11 cellular contexts compared by ENCODE assay signal in the genomic region with DNA sequence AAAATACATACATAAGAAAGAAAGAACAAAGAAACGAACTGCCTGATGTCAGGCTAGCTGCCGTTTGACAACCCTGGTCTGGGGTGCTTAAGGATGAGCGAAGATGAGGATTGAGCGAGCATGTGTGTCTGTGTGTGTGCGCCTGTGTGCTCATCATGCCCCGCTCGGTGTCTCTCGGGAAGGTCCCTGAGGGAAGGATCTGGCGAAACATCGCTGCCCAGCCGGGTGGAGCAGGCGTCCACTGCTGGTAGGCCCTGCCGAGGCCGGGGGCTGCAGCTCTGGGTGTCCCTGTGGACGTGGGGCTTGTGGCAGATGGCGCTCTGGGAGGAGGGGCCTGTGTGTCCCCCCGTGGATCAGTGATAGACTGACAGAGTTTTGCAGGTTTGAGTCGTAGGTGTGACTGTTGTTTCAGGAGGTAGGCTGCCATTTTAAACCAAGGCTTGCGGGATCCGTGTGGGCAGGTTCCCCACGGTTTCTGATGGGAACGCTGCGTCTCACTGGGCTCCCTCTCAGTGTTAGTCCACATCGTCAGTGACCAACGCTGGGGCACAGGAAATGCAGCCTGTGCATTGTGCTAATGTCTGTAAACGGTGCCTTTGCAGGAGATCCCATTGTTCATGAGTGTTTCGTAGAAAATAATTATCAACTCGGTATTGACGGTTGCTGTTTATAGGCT. TPM values are rescaled to one million over a fixed set of nuclear protein-coding genes. Genes with fewer than 3 reads are reported as not detected.
DNase-seq lines count a peak whose midpoint lies in the region; ATAC-seq and TF ChIP-seq lines count a peak whose summit lies in the region.
"Had no signal": no experiment of that assay in that cellular context is flagged by ENCODE, and none has a peak within 500 bp of the region (broad histone marks: within the 10 kb centered on the region; RNA-seq: fewer than 3 reads in every experiment).

No MANE protein-coding gene starts in this region.

- DNase-seq in activated T-cell treated with anti-CD3 and anti-CD28 coated beads, Interleukin-2, amount 50 U/mL, for 24 hours, result no peak
- no peak for DNase-seq in activated T-cell treated with anti-CD3 and anti-CD28 coated beads, Interleukin-2, amount 50 U/mL, for 72 hours
- DNase-seq in dermis blood vessel endothelial cell (peak; percentile 70), mesendoderm (no peak), upper lobe of left lung (no peak), OCI-M1 (lab: John Stamatoyannopoulos, UW) (no peak), SKM-1 treated with dmso at 0.1 percent for 144 hours (lab: John Stamatoyannopoulos, UW; ENCODE audit: unreplicated experiment) (no peak)
- DNase-seq in stimulated activated CD8-positive, alpha-beta memory T cell treated with anti-CD3 and anti-CD28 coated beads, Interleukin-4, amount 100 ng/mL, for 48 hours, result no peak
- DNase-seq: NCI-H187; stimulated activated naive B cell treated with anti-CD40 and anti-IgM and Interleukin-4, amounts not matched to agents 10 μg/mL and 1 μg/mL and 100 μg/mL, for 72 hours had no signal

- no peak overlapping the region for H2BK120ac ChIP-seq in mesendoderm (ENCODE audit: low read depth, low read length)

- peaks cover 2% of the 10 kb centered on the region for H3K4me1 ChIP-seq in mesendoderm (ENCODE audit: control insufficient read depth, low read depth, low read length)
- H3K4me1 ChIP-seq in upper lobe of left lung, result peaks cover 32 to 64% (median 53%) of the 10 kb centered on the region in 4 donors

- H3K79me1 ChIP-seq in mesendoderm (ENCODE audit: low read length), result peaks cover 37% of the 10 kb centered on the region

- peaks cover 71% of the 10 kb centered on the region for H3K4me1 Mint-ChIP-seq in activated T-cell treated with anti-CD3 and anti-CD28 coated beads, Interleukin-2, amount 50 U/mL, for 24 hours (ENCODE audit: low read depth)
- peaks cover 35% of the 10 kb centered on the region for H3K4me1 Mint-ChIP-seq in activated T-cell treated with anti-CD3 and anti-CD28 coated beads, Interleukin-2, amount 50 U/mL, for 72 hours (ENCODE audit: low read depth)

- no peak for TF ChIP-seq CTCF in upper lobe of left lung (IDR thresholded peaks at IDR 0.05)

- H3K23ac ChIP-seq in mesendoderm (ENCODE audit: low read length), result peak overlapping the region; percentile 56

- ATAC-seq in activated T-cell treated with anti-CD3 and anti-CD28 coated beads, Interleukin-2, amount 50 U/mL, for 72 hours (replicated peaks in 1 of 2), result no peak
- no peak for ATAC-seq in upper lobe of left lung (ENCODE audit: low FRiP score in 2 of 2)
- ATAC-seq: natural killer cell treated with Interleukin-12 subunit alpha and Interleukin-12 subunit beta and Interleukin-15 and Interleukin-18, amount 100 ng/mL, for 72 hours; stimulated activated naive B cell treated with anti-CD40 and anti-IgM and Interleukin-4, amounts not matched to agents 10 μg/mL and 1 μg/mL and 100 μg/mL, for 72 hours had no signal

- H3K27me3 Mint-ChIP-seq in activated T-cell treated with anti-CD3 and anti-CD28 coated beads, Interleukin-2, amount 50 U/mL, for 24 hours, result no peaks in the 10 kb centered on the region
- no peaks in the 10 kb centered on the region for H3K27me3 Mint-ChIP-seq in activated T-cell treated with anti-CD3 and anti-CD28 coated beads, Interleukin-2, amount 50 U/mL, for 72 hours (ENCODE audit: low read depth)
- H3K27me3 Mint-ChIP-seq: natural killer cell treated with Interleukin-12 subunit alpha and Interleukin-12 subunit beta and Interleukin-15 and Interleukin-18, amount 100 ng/mL, for 72 hours; stimulated activated naive B cell treated with anti-CD40 and anti-IgM and Interleukin-4, amounts not matched to agents 10 μg/mL and 1 μg/mL and 100 μg/mL, for 72 hours had no signal

- no peak overlapping the region for H3K9ac ChIP-seq in mesendoderm (ENCODE audit: low read length)

- peak overlapping the region; percentile 47 for H3K56ac ChIP-seq in mesendoderm (ENCODE audit: low read length)

- H3K4me3 ChIP-seq in mesendoderm (ENCODE audit: low read length), result no peak overlapping the region
- H3K4me3 ChIP-seq in upper lobe of left lung, result no peak overlapping the region

- H3K4me3 Mint-ChIP-seq in activated T-cell treated with anti-CD3 and anti-CD28 coated beads, Interleukin-2, amount 50 U/mL, for 24 hours, result no peak overlapping the region
- no peak overlapping the region for H3K4me3 Mint-ChIP-seq in activated T-cell treated with anti-CD3 and anti-CD28 coated beads, Interleukin-2, amount 50 U/mL, for 72 hours
- H3K4me3 Mint-ChIP-seq: natural killer cell treated with Interleukin-12 subunit alpha and Interleukin-12 subunit beta and Interleukin-15 and Interleukin-18, amount 100 ng/mL, for 72 hours; stimulated activated naive B cell treated with anti-CD40 and anti-IgM and Interleukin-4, amounts not matched to agents 10 μg/mL and 1 μg/mL and 100 μg/mL, for 72 hours had no signal

- no peaks in the 10 kb centered on the region for H3K36me3 ChIP-seq in mesendoderm (ENCODE audit: control insufficient read depth, insufficient read depth, low read length)
- H3K36me3 ChIP-seq in upper lobe of left lung, result peaks cover 0 to 3% (median 0%) of the 10 kb centered on the region in 4 donors

- H3K9me3 ChIP-seq in upper lobe of left lung, result no peaks in the 10 kb centered on the region

- H3K36me3 Mint-ChIP-seq in activated T-cell treated with anti-CD3 and anti-CD28 coated beads, Interleukin-2, amount 50 U/mL, for 24 hours (ENCODE audit: low read depth), result peaks cover 43% of the 10 kb centered on the region
- H3K36me3 Mint-ChIP-seq in activated T-cell treated with anti-CD3 and anti-CD28 coated beads, Interleukin-2, amount 50 U/mL, for 72 hours (ENCODE audit: insufficient read depth in 2 of 2), result peaks cover 0 to 6% of the 10 kb centered on the region in 2 donors
- H3K36me3 Mint-ChIP-seq: natural killer cell treated with Interleukin-12 subunit alpha and Interleukin-12 subunit beta and Interleukin-15 and Interleukin-18, amount 100 ng/mL, for 72 hours had no signal

- no peak for TF ChIP-seq POLR2A in upper lobe of left lung (IDR thresholded peaks at IDR 0.05)

- H3K18ac ChIP-seq in mesendoderm (ENCODE audit: low read length), result no peak overlapping the region

- H3K4me2 ChIP-seq in mesendoderm (ENCODE audit: low read length), result no peak overlapping the region

- no peak overlapping the region for H2BK15ac ChIP-seq in mesendoderm (replicated peaks; ENCODE audit: low read depth)

- H2BK5ac ChIP-seq in mesendoderm (ENCODE audit: low read length), result no peak overlapping the region

- peak overlapping the region; percentile 34 for H3K27ac Mint-ChIP-seq in activated T-cell treated with anti-CD3 and anti-CD28 coated beads, Interleukin-2, amount 50 U/mL, for 24 hours
- no peak overlapping the region for H3K27ac Mint-ChIP-seq in activated T-cell treated with anti-CD3 and anti-CD28 coated beads, Interleukin-2, amount 50 U/mL, for 72 hours
- H3K27ac Mint-ChIP-seq: natural killer cell treated with Interleukin-12 subunit alpha and Interleukin-12 subunit beta and Interleukin-15 and Interleukin-18, amount 100 ng/mL, for 72 hours; stimulated activated naive B cell treated with anti-CD40 and anti-IgM and Interleukin-4, amounts not matched to agents 10 μg/mL and 1 μg/mL and 100 μg/mL, for 72 hours had no signal

- WGBS in mesendoderm (ENCODE audit: extremely low coverage, insufficient coverage, low lambda C conversion rate), result no CpG with 5 or more reads among the region's 29 CpGs
- 72 to 80% methylated on average over 23 to 29 of the region's 29 CpGs for WGBS in upper lobe of left lung, 2 donors

- H3K27ac ChIP-seq in mesendoderm (ENCODE audit: low read depth, low read length) (no peak overlapping the region), upper lobe of left lung (peak overlapping the region; percentile 41 to 84 (median 74))

- H4K8ac ChIP-seq in mesendoderm (ENCODE audit: low read depth, low read length), result no peak overlapping the region

- no peak overlapping the region for H4K5ac ChIP-seq in mesendoderm (ENCODE audit: low read length)

- peaks cover 73% of the 10 kb centered on the region for H3K79me2 ChIP-seq in mesendoderm (ENCODE audit: control insufficient read depth, insufficient read depth, low read length)

- H3K27me3 ChIP-seq in mesendoderm (ENCODE audit: insufficient read depth, low read length, poor library complexity) (no peaks in the 10 kb centered on the region), upper lobe of left lung (no peaks in the 10 kb centered on the region)

- H3K4ac ChIP-seq in mesendoderm (ENCODE audit: low read depth, low read length), result no peak overlapping the region

- no peaks in the 10 kb centered on the region for H3K9me3 Mint-ChIP-seq in activated T-cell treated with anti-CD3 and anti-CD28 coated beads, Interleukin-2, amount 50 U/mL, for 24 hours
- no peaks in the 10 kb centered on the region for H3K9me3 Mint-ChIP-seq in activated T-cell treated with anti-CD3 and anti-CD28 coated beads, Interleukin-2, amount 50 U/mL, for 72 hours
- H3K9me3 Mint-ChIP-seq: natural killer cell treated with Interleukin-12 subunit alpha and Interleukin-12 subunit beta and Interleukin-15 and Interleukin-18, amount 100 ng/mL, for 72 hours had no signal

- no peak for TF ChIP-seq EP300 in upper lobe of left lung (IDR thresholded peaks at IDR 0.05)

- no peak overlapping the region for H2AK5ac ChIP-seq in mesendoderm (ENCODE audit: low read length)

RNA-seq across cellular contexts. Expression of a gene that starts 5.9 kb away (rescaled TPM):
- total RNA-seq in activated T-cell treated with anti-CD3 and anti-CD28 coated beads, Interleukin-2, amount 50 U/mL, for 72 hours, result 10 to 100 TPM; 77.9 to 84.4 TPM
- total RNA-seq in dermis blood vessel endothelial cell (287 and 302 TPM in 2 replicates), upper lobe of left lung (100 to 1,000 TPM; 107 to 196 (median 127) TPM)
- polyA plus RNA-seq in mesendoderm (2013, experiment 1 of 2), result 47.7 TPM
- polyA plus RNA-seq in mesendoderm (2013, experiment 2 of 2), result 47.9 TPM

RNA-seq across cellular contexts. Expression of a gene that starts 50.0 kb away (rescaled TPM):
- 10 to 100 TPM; 33.8 to 34.9 TPM for total RNA-seq in activated T-cell treated with anti-CD3 and anti-CD28 coated beads, Interleukin-2, amount 50 U/mL, for 72 hours
- 35.4 and 45.0 TPM in 2 replicates for total RNA-seq in dermis blood vessel endothelial cell
- polyA plus RNA-seq in mesendoderm (2013, experiment 1 of 2), result 35.9 TPM
- 35.8 TPM for polyA plus RNA-seq in mesendoderm (2013, experiment 2 of 2)
- 10 to 100 TPM; 26.0 to 82.6 (median 40.8) TPM for total RNA-seq in upper lobe of left lung
